15 cellular contexts compared by ENCODE assay signal in genomic region chr12:105214141-105214540, GRCh38.
DNase-seq lines count a peak whose midpoint lies in the region; ATAC-seq and TF ChIP-seq lines count a peak whose summit lies in the region.
"Had no signal": no experiment of that assay in that cellular context is flagged by ENCODE, and none has a peak within 500 bp of the region (broad histone marks: within the 10 kb centered on the region; RNA-seq: fewer than 3 reads in every experiment).

No MANE protein-coding gene starts in this region.

- H3K4me1 ChIP-seq in mucosa of rectum (ENCODE audit: control insufficient read depth in 2 of 2, insufficient read depth in 2 of 2, low read length in 2 of 2) = peaks cover 10 to 14% of the 10 kb centered on the region in 2 donors
- H3K4me1 ChIP-seq: sigmoid colon had no signal

- no peaks in the 10 kb centered on the region for H3K27me3 ChIP-seq in mucosa of rectum (ENCODE audit: control insufficient read depth in 2 of 2, insufficient read depth in 2 of 2, low read length in 2 of 2)
- H3K27me3 ChIP-seq: sigmoid colon had no signal

- ATAC-seq in GM19324 (IDR thresholded peaks at IDR 0.05; ENCODE audit: low FRiP score, unreplicated experiment) (no peak), GM21717 (IDR thresholded peaks at IDR 0.05; ENCODE audit: unreplicated experiment) (no peak)

- no peak for TF ChIP-seq CTCF in 22Rv1 (IDR thresholded peaks at IDR 0.05)
- TF ChIP-seq CTCF in cardiac fibroblast (IDR thresholded peaks at IDR 0.05; ENCODE audit: low read depth, low read length) = no peak

- peak overlapping the region; percentile 94 for H3K27ac ChIP-seq in 22Rv1
- peak overlapping the region; percentile 68 to 91 for H3K27ac ChIP-seq in mucosa of rectum (ENCODE audit: low read depth in 2 of 2, low read length in 2 of 2)
- H3K27ac ChIP-seq: sigmoid colon had no signal

- no peaks in the 10 kb centered on the region for H3K9me3 ChIP-seq in mucosa of rectum (ENCODE audit: control insufficient read depth in 2 of 2, low read length in 2 of 2)
- H3K9me3 ChIP-seq: sigmoid colon had no signal

- no peak overlapping the region for H3K9ac ChIP-seq in mucosa of rectum (ENCODE audit: low read depth in 1 of 2, low read length in 2 of 2)

- TF ChIP-seq POLR2A in erythroblast (IDR thresholded peaks at IDR 0.05; ENCODE audit: low read length) = no peak

- no peak overlapping the region for H3K4me3 ChIP-seq in cardiac fibroblast (replicated peaks in 1 of 2; ENCODE audit: low read depth in 2 of 2, low read length in 2 of 2)
- H3K4me3 ChIP-seq in mucosa of rectum (ENCODE audit: low read length in 2 of 2) = no peak overlapping the region
- H3K4me3 ChIP-seq: sigmoid colon had no signal

- peaks cover 36 to 40% of the 10 kb centered on the region in 2 donors for H3K36me3 ChIP-seq in mucosa of rectum (ENCODE audit: control insufficient read depth in 2 of 2, insufficient read depth in 2 of 2, low read length in 2 of 2)

- peak; percentile 77 for DNase-seq in LoVo (ENCODE audit: low spot score)
- peak; percentile 27 to 49 for DNase-seq in cardiac fibroblast (ENCODE audit: low read depth in 2 of 2)
- DNase-seq in erythroblast (lab: John Stamatoyannopoulos, UW) = no peak
- DNase-seq in NCI-H1694 treated with DMSO at 0.1 percent for 48 hours (lab: John Stamatoyannopoulos, UW) = no peak
- DNase-seq: activated gamma-delta T cell treated with Interleukin-2 at 50 U/mL for 16 hours; GOT3; Kasumi-1; NCI-H1930; SHP77; sigmoid colon; stimulated activated naive CD4-positive, alpha-beta T cell treated with Interleukin-2 at 50 U/mL for 16 hours had no signal

Comparison
In these comparisons a context has a peak if more than half of its experiments do, and no peak if none do; other contexts are left out.
1. DNase-seq: peak in LoVo (single experiment) and cardiac fibroblast (2 of 2); none in erythroblast (0 of 2) and NCI-H1694 treated with DMSO at 0.1 percent for 48 hours (single experiment).